20 cellular contexts compared by ENCODE assay signal in genomic region chr21:43819511-43820405, GRCh38.
"Had no signal": no experiment of that assay in that cellular context is flagged by ENCODE, and none has a peak within 500 bp of the region (broad histone marks: within the 10 kb centered on the region; RNA-seq: fewer than 3 reads in every experiment).

No MANE protein-coding gene starts in this region.

- H3K27me3 ChIP-seq: adrenal gland, ascending aorta, brain microvascular endothelial cell, neural progenitor cell, upper lobe of left lung had no signal

- H3K27ac ChIP-seq: adrenal gland, ascending aorta, brain microvascular endothelial cell, gastroesophageal sphincter, neural progenitor cell, upper lobe of left lung had no signal

- H3K4me3 ChIP-seq: adrenal gland, ascending aorta, gastroesophageal sphincter, lung, neural progenitor cell, upper lobe of left lung had no signal

- DNase-seq: activated CD8-positive, alpha-beta memory T cell treated with anti-CD3 and anti-CD28 coated beads for 24 hours; activated CD8-positive, alpha-beta memory T cell treated with anti-CD3 and anti-CD28 coated beads, Interleukin-2, amount 50 U/mL, for 4 hours; activated naive CD4-positive, alpha-beta T cell; activated T-cell treated with anti-CD3 and anti-CD28 coated beads, Interleukin-2, amount 50 U/mL, for 4 hours; adrenal gland; brain microvascular endothelial cell; central memory CD4-positive, alpha-beta T cell; head of caudate nucleus; naive B cell; stimulated activated CD4-positive, alpha-beta T cell treated with anti-CD3 and anti-CD28 coated beads, Interleukin-4, amount 100 ng/mL, for 24 hours; stimulated activated naive CD4-positive, alpha-beta T cell treated with Interleukin-2 at 50 U/mL for 16 hours had no signal

- H3K4me3 Mint-ChIP-seq: activated naive CD8-positive, alpha-beta T cell; activated T-cell treated with anti-CD3 and anti-CD28 coated beads, Interleukin-2, amount 50 U/mL, for 4 hours; naive B cell; WTC11 had no signal

- ATAC-seq: activated T-cell treated with anti-CD3 and anti-CD28 coated beads, Interleukin-2, amount 50 U/mL, for 4 hours; gastroesophageal sphincter; SK-N-SH treated with all-trans-retinoic acid at 6 μM for 48 hours; WTC11 had no signal

- H3K9me3 ChIP-seq: adrenal gland, ascending aorta, upper lobe of left lung had no signal

- H3K36me3 ChIP-seq: adrenal gland, ascending aorta, brain microvascular endothelial cell, gastroesophageal sphincter, neural progenitor cell, upper lobe of left lung had no signal

- H3K27ac Mint-ChIP-seq: activated naive CD8-positive, alpha-beta T cell; activated T-helper 2 cell treated with anti-CD3 and anti-CD28 coated beads, Interferon-gamma antibody, Interleukin-2, Interleukin-4, amounts not matched to agents 10 μg/mL and 5 μg/mL and 100 μg/mL, durations not matched to agents 14 hours and 24 hours and 36 hours; naive B cell had no signal

- H3K36me3 Mint-ChIP-seq: neural progenitor cell had no signal

- H3K4me1 ChIP-seq: adrenal gland, ascending aorta, gastroesophageal sphincter had no signal

- H3K27me3 Mint-ChIP-seq: activated naive CD8-positive, alpha-beta T cell had no signal
